ENCODE assay signal across 2 cellular contexts in genomic region chr2:150784389-150784788, GRCh38.
TF ChIP-seq lines count a peak whose summit lies in the region.

No MANE protein-coding gene starts in this region.

TF ChIP-seq in K562, 482 proteins besides CTCF, POLR2A, EP300 and RAD21:
- TF ChIP-seq MYNN (IDR thresholded peaks at IDR 0.05) (peak; percentile 79), MYNN (CRISPR knock-in tag; IDR thresholded peaks at IDR 0.05) (peak; percentile 65; the same call in 1 of the 2 replicates), CEBPB (tag; IDR thresholded peaks at IDR 0.05) (no peak), BMI1 (IDR thresholded peaks at IDR 0.05; ENCODE audit: low read length) (no peak), ZSCAN29 (IDR thresholded peaks at IDR 0.05) (no peak), ARNT (IDR thresholded peaks at IDR 0.05) (no peak), TRIM28 (IDR thresholded peaks at IDR 0.05) (no peak)

TF ChIP-seq in HepG2, 621 proteins besides CTCF, POLR2A, EP300 and RAD21:
- TF ChIP-seq ZBTB14 (CRISPR knock-in tag; IDR thresholded peaks at IDR 0.05) (no peak), ARHGAP35 (CRISPR knock-in tag; IDR thresholded peaks at IDR 0.05; ENCODE audit: borderline replicate concordance) (no peak), GLI4 (CRISPR knock-in tag; IDR thresholded peaks at IDR 0.05; ENCODE audit: borderline replicate concordance) (no peak), SP2 (CRISPR knock-in tag; IDR thresholded peaks at IDR 0.05) (no peak), ZNF879 (CRISPR knock-in tag; IDR thresholded peaks at IDR 0.05) (no peak), TEAD3 (CRISPR knock-in tag; optimal IDR thresholded peaks at IDR 0.05; ENCODE audit: borderline replicate concordance) (no peak), ZNF567 (CRISPR knock-in tag; IDR thresholded peaks at IDR 0.05; ENCODE audit: borderline replicate concordance) (no peak), SMAD3 (CRISPR knock-in tag; IDR thresholded peaks at IDR 0.05) (no peak), BRF2 (CRISPR knock-in tag; IDR thresholded peaks at IDR 0.05) (no peak), DNMT1 (CRISPR knock-in tag; IDR thresholded peaks at IDR 0.05) (no peak), KDM5A (IDR thresholded peaks at IDR 0.05; ENCODE audit: borderline replicate concordance, low read length) (no peak), ZSCAN29 (CRISPR knock-in tag; conservative IDR thresholded peaks at IDR 0.05) (no peak), ZBTB37 (CRISPR knock-in tag; IDR thresholded peaks at IDR 0.05) (no peak), YEATS2 (CRISPR knock-in tag; IDR thresholded peaks at IDR 0.05; ENCODE audit: borderline replicate concordance) (no peak), ZNF251 (CRISPR knock-in tag; IDR thresholded peaks at IDR 0.05) (no peak)
